1 cellular context compared by ENCODE assay signal in genomic region chr6:151436814-151437213, GRCh38.
TF ChIP-seq lines count a peak whose summit lies in the region.

No MANE protein-coding gene starts in this region.

TF ChIP-seq in IMR-90, 13 proteins besides CTCF, POLR2A, EP300 and RAD21:
- peak; percentile 40; the same call in 1 of the 2 replicates for TF ChIP-seq USF2 (IDR thresholded peaks at IDR 0.05; ENCODE audit: low read depth, low read length)
- TF ChIP-seq MAFK (IDR thresholded peaks at IDR 0.05; ENCODE audit: low read depth, low read length) = no peak
